Comparison of ENCODE assay signal across 16 cellular contexts in genomic region chr1:206495011-206495461, GRCh38. TPM values are rescaled to one million over a fixed set of nuclear protein-coding genes. Genes with fewer than 3 reads are reported as not detected.
DNase-seq lines count a peak whose midpoint lies in the region; ATAC-seq and TF ChIP-seq lines count a peak whose summit lies in the region.
"Had no signal": no experiment of that assay in that cellular context is flagged by ENCODE, and none has a peak within 500 bp of the region (broad histone marks: within the 10 kb centered on the region; RNA-seq: fewer than 3 reads in every experiment).

No MANE protein-coding gene starts in this region.

- DNase-seq in SIG-M5 treated with dmso at 0.1 percent for 504 hours (lab: John Stamatoyannopoulos, UW; ENCODE audit: unreplicated experiment) (peak; percentile 47), SIG-M5 (lab: John Stamatoyannopoulos, UW) (no peak), NCI-H69 (lab: John Stamatoyannopoulos, UW) (peak; percentile 57), chondrocyte (ENCODE audit: low spot score) (no peak)
- DNase-seq in stimulated activated naive B cell treated with anti-CD40 and anti-IgM and Interleukin-4, amounts not matched to agents 10 μg/mL and 1 μg/mL and 100 μg/mL, for 72 hours: no peak
- DNase-seq in activated T-helper 2 cell treated with anti-CD3 and anti-CD28 coated beads, Interferon-gamma antibody, Interleukin-2, Interleukin-4, amounts not matched to agents 10 μg/mL and 5 μg/mL and 100 μg/mL, durations not matched to agents 14 hours and 24 hours and 36 hours (ENCODE audit: low spot score): no peak
- DNase-seq: activated effector memory CD4-positive, alpha-beta T cell treated with Interleukin-2 at 50 U/mL for 16 hours; DMS79 treated with DMSO at 0.1 percent for 48 hours; foreskin melanocyte; KBM-7; NCI-H1092 treated with DMSO at 0.1 percent for 48 hours; stimulated activated CD4-positive, alpha-beta T cell treated with anti-CD3 and anti-CD28 coated beads, Interleukin-4, amount 100 ng/mL, for 4 hours; stimulated activated CD8-positive, alpha-beta memory T cell treated with anti-CD3 and anti-CD28 coated beads, Interleukin-4, amount 100 ng/mL, for 48 hours; T-cell had no signal

- no peak overlapping the region for H3K4me3 Mint-ChIP-seq in chondrocyte (ENCODE audit: unreplicated experiment)
- H3K4me3 Mint-ChIP-seq in stimulated activated naive B cell treated with anti-CD40 and anti-IgM and Interleukin-4, amounts not matched to agents 10 μg/mL and 1 μg/mL and 100 μg/mL, for 72 hours: peak overlapping the region; percentile 59 to 70
- H3K4me3 Mint-ChIP-seq in activated T-helper 2 cell treated with anti-CD3 and anti-CD28 coated beads, Interferon-gamma antibody, Interleukin-2, Interleukin-4, amounts not matched to agents 10 μg/mL and 5 μg/mL and 100 μg/mL, durations not matched to agents 14 hours and 24 hours and 36 hours (ENCODE audit: low read depth): no peak overlapping the region
- H3K4me3 Mint-ChIP-seq: T-cell had no signal

- peaks cover 30% of the 10 kb centered on the region for H3K4me1 Mint-ChIP-seq in chondrocyte (ENCODE audit: low read depth)
- peaks cover 53 to 72% of the 10 kb centered on the region in 2 donors for H3K4me1 Mint-ChIP-seq in stimulated activated naive B cell treated with anti-CD40 and anti-IgM and Interleukin-4, amounts not matched to agents 10 μg/mL and 1 μg/mL and 100 μg/mL, for 72 hours
- H3K4me1 Mint-ChIP-seq in activated T-helper 2 cell treated with anti-CD3 and anti-CD28 coated beads, Interferon-gamma antibody, Interleukin-2, Interleukin-4, amounts not matched to agents 10 μg/mL and 5 μg/mL and 100 μg/mL, durations not matched to agents 14 hours and 24 hours and 36 hours (ENCODE audit: low read depth): peaks cover 15% of the 10 kb centered on the region

- no peaks in the 10 kb centered on the region for H3K27me3 Mint-ChIP-seq in chondrocyte (ENCODE audit: low read depth)
- H3K27me3 Mint-ChIP-seq in stimulated activated naive B cell treated with anti-CD40 and anti-IgM and Interleukin-4, amounts not matched to agents 10 μg/mL and 1 μg/mL and 100 μg/mL, for 72 hours: no peaks in the 10 kb centered on the region
- no peaks in the 10 kb centered on the region for H3K27me3 Mint-ChIP-seq in activated T-helper 2 cell treated with anti-CD3 and anti-CD28 coated beads, Interferon-gamma antibody, Interleukin-2, Interleukin-4, amounts not matched to agents 10 μg/mL and 5 μg/mL and 100 μg/mL, durations not matched to agents 14 hours and 24 hours and 36 hours (ENCODE audit: low read depth)
- H3K27me3 Mint-ChIP-seq: T-cell had no signal

- no peak for TF ChIP-seq CTCF in chondrocyte (IDR thresholded peaks at IDR 0.05)

- intact Hi-C loops in activated T-helper 2 cell treated with anti-CD3 and anti-CD28 coated beads, Interferon-gamma antibody, Interleukin-2, Interleukin-4, amounts not matched to agents 10 μg/mL and 5 μg/mL and 100 μg/mL, durations not matched to agents 14 hours and 24 hours and 36 hours (cut with micrococcal nuclease): no loop called here

- H3K9me3 Mint-ChIP-seq in chondrocyte (ENCODE audit: low read depth): no peaks in the 10 kb centered on the region
- H3K9me3 Mint-ChIP-seq in stimulated activated naive B cell treated with anti-CD40 and anti-IgM and Interleukin-4, amounts not matched to agents 10 μg/mL and 1 μg/mL and 100 μg/mL, for 72 hours: no peaks in the 10 kb centered on the region
- no peaks in the 10 kb centered on the region for H3K9me3 Mint-ChIP-seq in activated T-helper 2 cell treated with anti-CD3 and anti-CD28 coated beads, Interferon-gamma antibody, Interleukin-2, Interleukin-4, amounts not matched to agents 10 μg/mL and 5 μg/mL and 100 μg/mL, durations not matched to agents 14 hours and 24 hours and 36 hours
- H3K9me3 Mint-ChIP-seq: T-cell had no signal

- peak; percentile 33 to 56 for ATAC-seq in stimulated activated naive B cell treated with anti-CD40 and anti-IgM and Interleukin-4, amounts not matched to agents 10 μg/mL and 1 μg/mL and 100 μg/mL, for 72 hours (replicated peaks)
- ATAC-seq in GM18498 (IDR thresholded peaks at IDR 0.05; ENCODE audit: unreplicated experiment) (no peak), HG02678 (IDR thresholded peaks at IDR 0.05; ENCODE audit: unreplicated experiment) (no peak)
- ATAC-seq: T-cell had no signal

- H3K27ac Mint-ChIP-seq in chondrocyte (ENCODE audit: unreplicated experiment): peak overlapping the region; percentile 85
- H3K27ac Mint-ChIP-seq in stimulated activated naive B cell treated with anti-CD40 and anti-IgM and Interleukin-4, amounts not matched to agents 10 μg/mL and 1 μg/mL and 100 μg/mL, for 72 hours: peak overlapping the region; percentile 96
- no peak overlapping the region for H3K27ac Mint-ChIP-seq in activated T-helper 2 cell treated with anti-CD3 and anti-CD28 coated beads, Interferon-gamma antibody, Interleukin-2, Interleukin-4, amounts not matched to agents 10 μg/mL and 5 μg/mL and 100 μg/mL, durations not matched to agents 14 hours and 24 hours and 36 hours

- H3K36me3 Mint-ChIP-seq in chondrocyte (ENCODE audit: low read depth): peaks cover 16% of the 10 kb centered on the region
- peaks cover 58 to 73% of the 10 kb centered on the region in 2 donors for H3K36me3 Mint-ChIP-seq in stimulated activated naive B cell treated with anti-CD40 and anti-IgM and Interleukin-4, amounts not matched to agents 10 μg/mL and 1 μg/mL and 100 μg/mL, for 72 hours
- H3K36me3 Mint-ChIP-seq in activated T-helper 2 cell treated with anti-CD3 and anti-CD28 coated beads, Interferon-gamma antibody, Interleukin-2, Interleukin-4, amounts not matched to agents 10 μg/mL and 5 μg/mL and 100 μg/mL, durations not matched to agents 14 hours and 24 hours and 36 hours (ENCODE audit: low read depth): peaks cover 75% of the 10 kb centered on the region

RNA-seq across cellular contexts. Expression of gene RASSF5, which starts 12.3 kb away (rescaled TPM):
- total RNA-seq in chondrocyte: 0.12 to 0.36 TPM (median 0.27 TPM) in 3 replicates
- 180 and 182 TPM in 2 replicates for total RNA-seq in activated T-helper 2 cell treated with anti-CD3 and anti-CD28 coated beads, Interferon-gamma antibody, Interleukin-2, Interleukin-4, amounts not matched to agents 10 μg/mL and 5 μg/mL and 100 μg/mL, durations not matched to agents 14 hours and 24 hours and 36 hours

RNA-seq across cellular contexts. Expression of gene IKBKE, which starts 24.8 kb away (rescaled TPM):
- 7.7 to 10.5 TPM (median 8.5 TPM) in 3 replicates for total RNA-seq in chondrocyte
- total RNA-seq in activated T-helper 2 cell treated with anti-CD3 and anti-CD28 coated beads, Interferon-gamma antibody, Interleukin-2, Interleukin-4, amounts not matched to agents 10 μg/mL and 5 μg/mL and 100 μg/mL, durations not matched to agents 14 hours and 24 hours and 36 hours: 33.8 and 33.9 TPM in 2 replicates

Comparison
In these comparisons a context has a peak if more than half of its experiments do, and no peak if none do; other contexts are left out.
1. DNase-seq: peak in SIG-M5 treated with dmso at 0.1 percent for 504 hours (single experiment) and NCI-H69 (single experiment); none in SIG-M5 (single experiment), chondrocyte (single experiment), stimulated activated naive B cell treated with anti-CD40 and anti-IgM and Interleukin-4, amounts not matched to agents 10 μg/mL and 1 μg/mL and 100 μg/mL, for 72 hours (single experiment) and activated T-helper 2 cell treated with anti-CD3 and anti-CD28 coated beads, Interferon-gamma antibody, Interleukin-2, Interleukin-4, amounts not matched to agents 10 μg/mL and 5 μg/mL and 100 μg/mL, durations not matched to agents 14 hours and 24 hours and 36 hours (single experiment).
2. H3K4me3 Mint-ChIP-seq: peak in stimulated activated naive B cell treated with anti-CD40 and anti-IgM and Interleukin-4, amounts not matched to agents 10 μg/mL and 1 μg/mL and 100 μg/mL, for 72 hours (2 of 2); none in chondrocyte (single experiment) and activated T-helper 2 cell treated with anti-CD3 and anti-CD28 coated beads, Interferon-gamma antibody, Interleukin-2, Interleukin-4, amounts not matched to agents 10 μg/mL and 5 μg/mL and 100 μg/mL, durations not matched to agents 14 hours and 24 hours and 36 hours (single experiment).
3. ATAC-seq: peak in stimulated activated naive B cell treated with anti-CD40 and anti-IgM and Interleukin-4, amounts not matched to agents 10 μg/mL and 1 μg/mL and 100 μg/mL, for 72 hours (2 of 2); none in GM18498 (single experiment) and HG02678 (single experiment).
4. RNA of gene RASSF5, which starts 12.3 kb away (total RNA-seq): 180 to 182 TPM in activated T-helper 2 cell treated with anti-CD3 and anti-CD28 coated beads, Interferon-gamma antibody, Interleukin-2, Interleukin-4, amounts not matched to agents 10 μg/mL and 5 μg/mL and 100 μg/mL, durations not matched to agents 14 hours and 24 hours and 36 hours; 0.12 to 0.36 TPM in chondrocyte; every median in the first group is over 100 times any median in the second.